In the genomic region with DNA sequence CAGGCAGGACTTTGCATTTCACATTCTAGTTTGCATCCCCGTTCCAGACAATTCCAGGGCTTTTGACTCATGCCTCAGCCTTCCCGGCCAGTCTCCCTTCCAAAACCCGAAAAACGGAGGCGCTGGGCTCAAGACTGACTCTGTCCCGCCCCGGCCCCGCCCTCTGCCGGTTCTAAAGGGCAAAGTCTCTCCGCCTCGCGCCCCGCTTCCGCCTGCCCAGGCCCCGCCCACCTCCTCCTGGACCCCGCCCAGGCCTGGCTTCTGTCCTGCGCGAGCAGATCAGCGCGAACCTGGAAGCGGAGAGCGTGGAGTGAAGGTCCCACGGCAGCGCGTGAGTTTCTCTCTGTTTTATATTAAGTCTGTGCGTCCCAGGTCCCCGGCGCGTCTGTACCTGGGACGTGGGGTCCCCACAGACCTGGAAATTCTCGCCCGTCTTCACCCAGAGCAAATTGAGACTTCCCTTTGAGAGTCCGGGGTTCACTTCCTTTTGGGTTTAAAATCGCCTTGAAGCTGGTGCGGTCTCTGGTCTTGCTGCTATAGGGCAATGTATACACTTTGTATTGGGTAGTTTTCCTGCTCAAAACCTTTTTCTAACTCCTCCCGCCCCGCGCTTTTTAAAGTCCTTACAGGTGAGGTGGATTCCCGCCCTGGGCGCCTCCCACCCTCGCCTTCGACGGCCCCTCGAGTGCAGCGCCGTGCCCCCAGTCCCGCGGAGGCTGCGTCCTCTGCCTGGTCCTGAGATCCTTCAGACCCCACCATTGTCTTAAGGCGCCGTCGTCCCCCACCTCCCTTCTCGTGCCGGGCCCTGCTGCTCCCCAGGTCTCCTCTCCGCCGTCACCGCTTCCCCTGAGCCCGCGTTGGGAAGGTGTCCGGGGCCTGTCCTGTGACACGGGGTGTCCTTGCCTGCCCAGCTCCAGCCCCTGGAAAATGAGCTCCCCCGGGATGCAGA, we compare ENCODE assay signal across 8 cellular contexts. TPM values are rescaled to one million over a fixed set of nuclear protein-coding genes. Genes with fewer than 3 reads are reported as not detected.
A peak's percentile ranks its signal among the peaks of the same experiment; 100 is the strongest.
DNase-seq lines count a peak whose midpoint lies in the region; ATAC-seq and TF ChIP-seq lines count a peak whose summit lies in the region.

No MANE protein-coding gene starts in this region.

- no peaks in the 10 kb centered on the region for H3K27me3 ChIP-seq in Peyer's patch

- intact Hi-C loops in activated T-helper 2 cell treated with anti-CD3 and anti-CD28 coated beads, Interferon-gamma antibody, Interleukin-2, Interleukin-4, amounts not matched to agents 10 μg/mL and 5 μg/mL and 100 μg/mL, durations not matched to agents 14 hours and 24 hours and 36 hours (cut with micrococcal nuclease), result loop anchor here (1.0 to 2.0 kb wide), 3 partner anchors 30 to 74 kb away; a partner anchor contains a TSS

- H3K27me3 Mint-ChIP-seq in activated T-helper 2 cell treated with anti-CD3 and anti-CD28 coated beads, Interferon-gamma antibody, Interleukin-2, Interleukin-4, amounts not matched to agents 10 μg/mL and 5 μg/mL and 100 μg/mL, durations not matched to agents 14 hours and 24 hours and 36 hours (ENCODE audit: low read depth), result no peaks in the 10 kb centered on the region
- H3K27me3 Mint-ChIP-seq in nephron progenitor cell (ENCODE audit: low read depth, poor library complexity), result peaks cover 5% of the 10 kb centered on the region

- peak; percentile 90 for ATAC-seq in GM21619 (IDR thresholded peaks at IDR 0.05; ENCODE audit: unreplicated experiment)

- H3K9me3 ChIP-seq in Peyer's patch, result peaks cover 0 to 14% (median 2%) of the 10 kb centered on the region in 4 donors

- H3K27ac ChIP-seq in Peyer's patch, result peak overlapping the region; percentile 79 to 86 (median 83)

- H3K4me3 Mint-ChIP-seq in activated T-helper 2 cell treated with anti-CD3 and anti-CD28 coated beads, Interferon-gamma antibody, Interleukin-2, Interleukin-4, amounts not matched to agents 10 μg/mL and 5 μg/mL and 100 μg/mL, durations not matched to agents 14 hours and 24 hours and 36 hours (ENCODE audit: low read depth), result peak overlapping the region; percentile 89
- H3K4me3 Mint-ChIP-seq in nephron progenitor cell, result peak overlapping the region; percentile 90

- peak; percentile 74 for DNase-seq in DMS79 (lab: John Stamatoyannopoulos, UW)
- DNase-seq in Jurkat, Clone E6-1 (ENCODE audit: low read depth, low spot score), result peak; percentile 63
- peak; percentile 94 to 98 (median 98) for DNase-seq in Peyer's patch
- peak; percentile 88 for DNase-seq in activated T-helper 2 cell treated with anti-CD3 and anti-CD28 coated beads, Interferon-gamma antibody, Interleukin-2, Interleukin-4, amounts not matched to agents 10 μg/mL and 5 μg/mL and 100 μg/mL, durations not matched to agents 14 hours and 24 hours and 36 hours (ENCODE audit: low spot score)
- DNase-seq in fibroblast of the conjunctiva (ENCODE audit: low read depth), result peak; percentile 67
- peak; percentile 98 for DNase-seq in nephron progenitor cell
- DNase-seq in stimulated activated naive CD4-positive, alpha-beta T cell treated with Interleukin-2 at 50 U/mL for 16 hours (lab: John Stamatoyannopoulos, UW), result peak; percentile 92

- TF ChIP-seq CTCF in Peyer's patch (IDR thresholded peaks at IDR 0.05) (peak in 5 of 6 experiments; percentile 15 to 54 (median 35)), nephron progenitor cell (IDR thresholded peaks at IDR 0.05) (peak; percentile 38)

- H3K9me3 Mint-ChIP-seq in activated T-helper 2 cell treated with anti-CD3 and anti-CD28 coated beads, Interferon-gamma antibody, Interleukin-2, Interleukin-4, amounts not matched to agents 10 μg/mL and 5 μg/mL and 100 μg/mL, durations not matched to agents 14 hours and 24 hours and 36 hours, result peaks cover 55% of the 10 kb centered on the region
- H3K9me3 Mint-ChIP-seq in nephron progenitor cell, result peaks cover 68% of the 10 kb centered on the region

- H3K27ac Mint-ChIP-seq in activated T-helper 2 cell treated with anti-CD3 and anti-CD28 coated beads, Interferon-gamma antibody, Interleukin-2, Interleukin-4, amounts not matched to agents 10 μg/mL and 5 μg/mL and 100 μg/mL, durations not matched to agents 14 hours and 24 hours and 36 hours, result peak overlapping the region; percentile 35
- peak overlapping the region; percentile 26 for H3K27ac Mint-ChIP-seq in nephron progenitor cell

- peaks cover 0 to 14% (median 0%) of the 10 kb centered on the region in 3 donors for H3K36me3 ChIP-seq in Peyer's patch

- H3K4me3 ChIP-seq in Jurkat, Clone E6-1 (ENCODE audit: low read length), result peak overlapping the region; percentile 68
- H3K4me3 ChIP-seq in Peyer's patch, result peak overlapping the region; percentile 64 to 75 (median 68)

- H3K4me1 ChIP-seq in Peyer's patch, result peaks cover 0 to 12% (median 0%) of the 10 kb centered on the region in 4 donors

- peaks cover 10% of the 10 kb centered on the region for H3K4me1 Mint-ChIP-seq in activated T-helper 2 cell treated with anti-CD3 and anti-CD28 coated beads, Interferon-gamma antibody, Interleukin-2, Interleukin-4, amounts not matched to agents 10 μg/mL and 5 μg/mL and 100 μg/mL, durations not matched to agents 14 hours and 24 hours and 36 hours (ENCODE audit: low read depth)
- peaks cover 32% of the 10 kb centered on the region for H3K4me1 Mint-ChIP-seq in nephron progenitor cell

- H3K36me3 Mint-ChIP-seq in activated T-helper 2 cell treated with anti-CD3 and anti-CD28 coated beads, Interferon-gamma antibody, Interleukin-2, Interleukin-4, amounts not matched to agents 10 μg/mL and 5 μg/mL and 100 μg/mL, durations not matched to agents 14 hours and 24 hours and 36 hours (ENCODE audit: low read depth), result peaks cover 66% of the 10 kb centered on the region
- H3K36me3 Mint-ChIP-seq in nephron progenitor cell (ENCODE audit: low read depth), result peaks cover 78% of the 10 kb centered on the region

- TF ChIP-seq POLR2A in Peyer's patch (IDR thresholded peaks at IDR 0.05), result peak; percentile 45 to 71

RNA-seq across cellular contexts. Expression of a gene that starts 31.2 kb away (rescaled TPM):
- not detected for polyA plus RNA-seq in Jurkat, Clone E6-1 (2012; ENCODE audit: insufficient read depth, insufficient read length)
- 10 to 100 TPM; 21.0 to 36.7 (median 34.7) TPM for total RNA-seq in Peyer's patch
- total RNA-seq in activated T-helper 2 cell treated with anti-CD3 and anti-CD28 coated beads, Interferon-gamma antibody, Interleukin-2, Interleukin-4, amounts not matched to agents 10 μg/mL and 5 μg/mL and 100 μg/mL, durations not matched to agents 14 hours and 24 hours and 36 hours, result 17.1 and 17.8 TPM in 2 replicates

RNA-seq across cellular contexts. Expression of a gene that starts 36.9 kb away (rescaled TPM):
- polyA plus RNA-seq in Jurkat, Clone E6-1 (2012; ENCODE audit: insufficient read depth, insufficient read length), result 29.9 TPM
- total RNA-seq in Peyer's patch, result 10 to 100 TPM; 26.6 to 96.6 (median 38.6) TPM
- 23.1 and 24.1 TPM in 2 replicates for total RNA-seq in activated T-helper 2 cell treated with anti-CD3 and anti-CD28 coated beads, Interferon-gamma antibody, Interleukin-2, Interleukin-4, amounts not matched to agents 10 μg/mL and 5 μg/mL and 100 μg/mL, durations not matched to agents 14 hours and 24 hours and 36 hours

Comparison
In these comparisons a context has a peak if more than half of its experiments do, and no peak if none do; other contexts are left out.
1. Peak in every context shown above with its lines: DNase-seq, ATAC-seq, H3K4me3 ChIP-seq and H3K27ac ChIP-seq.